In genomic region chr20:46828471-46828870, GRCh38 we compare ENCODE assay signal across 24 cellular contexts.
DNase-seq lines count a peak whose midpoint lies in the region.
"Had no signal": no experiment of that assay in that cellular context is flagged by ENCODE, and none has a peak within 500 bp of the region (broad histone marks: within the 10 kb centered on the region; RNA-seq: fewer than 3 reads in every experiment).

No MANE protein-coding gene starts in this region.

- H3K4me2 ChIP-seq in skeletal muscle satellite cell (ENCODE audit: low read length): peak overlapping the region; percentile 38
- H3K4me2 ChIP-seq: hepatocyte, KMS-11 had no signal

- peak; percentile 46 for DNase-seq in GM04503 (ENCODE audit: low read depth)
- DNase-seq in SJSA1 (ENCODE audit: low read depth in 1 of 2, low spot score in 2 of 2): peak in 1 of 2 experiments; percentile 12
- DNase-seq in fibroblast of gingiva (ENCODE audit: low read depth): peak; percentile 26
- no peak for DNase-seq in mesenteric fat pad (ENCODE audit: low spot score)
- DNase-seq in DMS153 (lab: John Stamatoyannopoulos, UW): no peak
- no peak for DNase-seq in cardiac septum (ENCODE audit: low spot score)
- no peak for DNase-seq in D341Med (ENCODE audit: low spot score)
- DNase-seq: activated CD4-positive, alpha-beta T cell treated with anti-CD3 and anti-CD28 coated beads for 48 hours; activated naive CD4-positive, alpha-beta T cell; CD4-positive, alpha-beta memory T cell; NCI-H2171 treated with DMSO at 0.1 percent for 48 hours; NCI-H774; stimulated activated naive CD8-positive, alpha-beta T cell treated with anti-CD3 and anti-CD28 coated beads, Interleukin-15, amount 100 ng/mL, for 72 hours; SW 1271; upper lobe of left lung had no signal

- H3K36me3 ChIP-seq in SJSA1 (no peaks in the 10 kb centered on the region), skeletal muscle satellite cell (ENCODE audit: insufficient read depth, low read length) (no peaks in the 10 kb centered on the region)
- H3K36me3 ChIP-seq: ascending aorta, HAP-1, neutrophil, right atrium auricular region, upper lobe of left lung had no signal

- no peak overlapping the region for H3K4me3 ChIP-seq in SJSA1
- no peak overlapping the region for H3K4me3 ChIP-seq in skeletal muscle satellite cell (ENCODE audit: low read length)
- H3K4me3 ChIP-seq: ascending aorta, GM12878, HAP-1, hepatocyte, right atrium auricular region, upper lobe of left lung had no signal

- H3K9me3 ChIP-seq in SJSA1 (replicated peaks) (0 out of 2 replicates have a peak, but pooled peaks cover 2% of the 10 kb centered on the region), skeletal muscle satellite cell (replicated peaks; ENCODE audit: low read length) (peaks cover 2% of the 10 kb centered on the region)
- H3K9me3 ChIP-seq: ascending aorta, HAP-1, neutrophil, upper lobe of left lung had no signal

- H3K4me1 ChIP-seq in SJSA1 (replicated peaks): peaks cover 12% of the 10 kb centered on the region
- peaks cover 33% of the 10 kb centered on the region for H3K4me1 ChIP-seq in skeletal muscle satellite cell (ENCODE audit: control insufficient read depth, insufficient read depth, low read length)
- H3K4me1 ChIP-seq: ascending aorta, HAP-1, upper lobe of left lung had no signal

- peak overlapping the region; percentile 45 for H3K9ac ChIP-seq in skeletal muscle satellite cell (ENCODE audit: low read depth, low read length)
- H3K9ac ChIP-seq: KMS-11 had no signal

- intact Hi-C loops in cardiac septum (cut with DNase I): no loop called here

- peak overlapping the region; percentile 11; the same call in 1 of the 2 replicates for H3K27ac ChIP-seq in SJSA1
- H3K27ac ChIP-seq: ascending aorta, hepatocyte, HL-60, KMS-11, neutrophil, right atrium auricular region, upper lobe of left lung had no signal

- no peaks in the 10 kb centered on the region for H3K27me3 ChIP-seq in SJSA1 (replicated peaks)
- no peaks in the 10 kb centered on the region for H3K27me3 ChIP-seq in skeletal muscle satellite cell (ENCODE audit: control insufficient read depth, insufficient read depth, low read length)
- H3K27me3 ChIP-seq: ascending aorta, right atrium auricular region, upper lobe of left lung had no signal

Comparison
In these comparisons a context has a peak if more than half of its experiments do, and no peak if none do; other contexts are left out.
1. DNase-seq: peak in GM04503 (single experiment) and fibroblast of gingiva (single experiment); none in mesenteric fat pad (single experiment), DMS153 (single experiment), cardiac septum (single experiment) and D341Med (single experiment).